Comparison of ENCODE assay signal across 17 cellular contexts in the genomic region with DNA sequence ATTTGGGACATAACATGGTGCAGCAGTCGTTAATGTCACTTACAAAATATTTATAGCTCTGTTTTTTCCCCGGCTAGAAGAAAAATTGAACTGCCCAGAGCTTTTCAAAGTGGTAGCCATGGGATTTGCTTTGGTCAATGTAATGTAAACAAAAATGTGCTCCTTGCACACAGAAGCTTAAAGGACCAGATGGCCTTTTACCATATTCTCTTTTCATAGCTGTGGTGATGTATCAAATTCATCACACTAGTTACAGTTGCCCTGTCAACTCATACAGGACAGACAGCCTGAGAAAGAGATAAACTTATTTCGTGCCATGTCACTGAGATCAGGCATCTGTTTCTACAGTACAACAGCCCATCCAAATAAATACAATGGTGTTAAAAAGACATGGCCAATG.
DNase-seq lines count a peak whose midpoint lies in the region.
"Had no signal": no experiment of that assay in that cellular context is flagged by ENCODE, and none has a peak within 500 bp of the region (broad histone marks: within the 10 kb centered on the region; RNA-seq: fewer than 3 reads in every experiment).

No MANE protein-coding gene starts in this region.

- H3K4me1 ChIP-seq in SJCRH30 (peaks cover 8% of the 10 kb centered on the region; the same call in 1 of the 2 replicates), neuron (ENCODE audit: insufficient read depth, low read length) (peaks cover 28% of the 10 kb centered on the region)
- H3K4me1 ChIP-seq: BE2C had no signal

- DNase-seq in NCI-H2171 treated with DMSO at 0.1 percent for 48 hours (lab: John Stamatoyannopoulos, UW) (peak; percentile 37), NCI-H2171 (lab: John Stamatoyannopoulos, UW) (no peak), NCI-H524 (lab: John Stamatoyannopoulos, UW) (peak; percentile 56 to 91), SJCRH30 (peak; percentile 7 to 65), iPS-NIHi7 (ENCODE audit: extremely low spot score) (no peak), AG08396 (ENCODE audit: low spot score) (no peak)
- DNase-seq in stimulated activated CD4-positive, alpha-beta T cell treated with anti-CD3 and anti-CD28 coated beads, Interleukin-2, amount 100 ng/mL, for 48 hours, result no peak
- DNase-seq: 8988T; BE2C; CD4-positive, CD25-positive, alpha-beta regulatory T cell; COR-L47; GOT3; KBM-7; NCI-H2029; NCI-H446 treated with DMSO at 0.1 percent for 48 hours; T-helper 17 cell had no signal

- H3K9me3 ChIP-seq in SJCRH30 (replicated peaks) (no peaks in the 10 kb centered on the region), neuron (ENCODE audit: low read length) (no peaks in the 10 kb centered on the region)
- H3K9me3 ChIP-seq: BE2C had no signal

- no peak overlapping the region for H3K4me3 ChIP-seq in SJCRH30
- no peak overlapping the region for H3K4me3 ChIP-seq in neuron (ENCODE audit: low read length)

- peak overlapping the region; percentile 50 for H3K27ac ChIP-seq in SJCRH30

- peak overlapping the region; percentile 49 for H2AFZ ChIP-seq in neuron (ENCODE audit: low read depth, low read length)

- H3K36me3 ChIP-seq in SJCRH30, result no peaks in the 10 kb centered on the region
- no peaks in the 10 kb centered on the region for H3K36me3 ChIP-seq in neuron (ENCODE audit: insufficient read depth, low read length)
- H3K36me3 ChIP-seq: BE2C had no signal

- no peaks in the 10 kb centered on the region for H3K27me3 ChIP-seq in SJCRH30
- no peaks in the 10 kb centered on the region for H3K27me3 ChIP-seq in neuron (ENCODE audit: insufficient read depth, low read length)
- H3K27me3 ChIP-seq: BE2C had no signal

Comparison
In these comparisons a context has a peak if more than half of its experiments do, and no peak if none do; other contexts are left out.
1. DNase-seq: peak in NCI-H2171 treated with DMSO at 0.1 percent for 48 hours (single experiment), NCI-H524 (2 of 2) and SJCRH30 (2 of 2); none in NCI-H2171 (single experiment), iPS-NIHi7 (single experiment), stimulated activated CD4-positive, alpha-beta T cell treated with anti-CD3 and anti-CD28 coated beads, Interleukin-2, amount 100 ng/mL, for 48 hours (0 of 2) and AG08396 (single experiment).